1 cellular context compared by ENCODE assay signal in genomic region chr5:126757713-126758357, GRCh38.
TF ChIP-seq lines count a peak whose summit lies in the region.

No MANE protein-coding gene starts in this region.

TF ChIP-seq in GM12878, 131 proteins besides CTCF, POLR2A, EP300 and RAD21:
- TF ChIP-seq BCL11A (IDR thresholded peaks at IDR 0.05; ENCODE audit: low read depth, low read length): peak; percentile 24; the same call in 1 of the 2 replicates
- TF ChIP-seq E2F8 (IDR thresholded peaks at IDR 0.05; ENCODE audit: low read depth, partially characterized antibody): peak; percentile 33
- TF ChIP-seq PKNOX1 (IDR thresholded peaks at IDR 0.05): 0 out of 2 replicates have a peak, but pooled peaks have one; percentile 6
- TF ChIP-seq ZNF592 (IDR thresholded peaks at IDR 0.05): no peak
- 0 out of 2 replicates have a peak, but pooled peaks have one; percentile 2 for TF ChIP-seq NFIC (IDR thresholded peaks at IDR 0.05; ENCODE audit: low read depth, low read length)
TF ChIP-seq in GM12878: peak in this region for 4.
